Comparison of ENCODE assay signal across 1 cellular context in genomic region chr4:156763511-156763910, GRCh38.
TF ChIP-seq lines count a peak whose summit lies in the region.

No MANE protein-coding gene starts in this region.

TF ChIP-seq in HEK293, 187 proteins besides CTCF, POLR2A, EP300 and RAD21 (continued from another document):
- no peak for TF ChIP-seq KLF17 (tag by site-specific recombination; IDR thresholded peaks at IDR 0.05)
- no peak for TF ChIP-seq ZNF274 (IDR thresholded peaks at IDR 0.05; ENCODE audit: low read length)
- TF ChIP-seq ZNF274 (tag by site-specific recombination; IDR thresholded peaks at IDR 0.05; ENCODE audit: borderline replicate concordance): no peak
- TF ChIP-seq ZNF791 (tag by site-specific recombination; IDR thresholded peaks at IDR 0.05): no peak
- no peak for TF ChIP-seq ZBTB8A (tag by site-specific recombination; IDR thresholded peaks at IDR 0.05)
- no peak for TF ChIP-seq SP2 (tag by site-specific recombination; IDR thresholded peaks at IDR 0.05)
- no peak for TF ChIP-seq ELK4 (IDR thresholded peaks at IDR 0.05; ENCODE audit: borderline replicate concordance, low read depth, low read length)
- TF ChIP-seq ZNF555 (tag by site-specific recombination; conservative IDR thresholded peaks at IDR 0.05): no peak
- no peak for TF ChIP-seq ZNF18 (tag by site-specific recombination; IDR thresholded peaks at IDR 0.05)
- no peak for TF ChIP-seq ZNF138 (tag by site-specific recombination; IDR thresholded peaks at IDR 0.05; ENCODE audit: borderline replicate concordance)
- TF ChIP-seq FEZF1 (tag by site-specific recombination; IDR thresholded peaks at IDR 0.05): peak; percentile 40; the same call in 1 of the 2 replicates
- TF ChIP-seq ZNF112 (tag by site-specific recombination; IDR thresholded peaks at IDR 0.05): no peak
- no peak for TF ChIP-seq KLF16 (tag by site-specific recombination; IDR thresholded peaks at IDR 0.05)
- no peak for TF ChIP-seq ZNF76 (tag by site-specific recombination; IDR thresholded peaks at IDR 0.05; ENCODE audit: borderline replicate concordance, low read depth)
- TF ChIP-seq ZIC2 (tag by site-specific recombination; IDR thresholded peaks at IDR 0.05): 0 out of 2 replicates have a peak, but pooled peaks have one; percentile 25
- no peak for TF ChIP-seq ZBTB11 (tag by site-specific recombination; conservative IDR thresholded peaks at IDR 0.05; ENCODE audit: low read depth)
- no peak for TF ChIP-seq ZNF146 (tag by site-specific recombination; IDR thresholded peaks at IDR 0.05)
- no peak for TF ChIP-seq ZNF777 (tag by site-specific recombination; IDR thresholded peaks at IDR 0.05; ENCODE audit: borderline replicate concordance)
- TF ChIP-seq ZNF423 (tag by site-specific recombination; IDR thresholded peaks at IDR 0.05): no peak
- TF ChIP-seq ZNF426 (tag by site-specific recombination; IDR thresholded peaks at IDR 0.05): no peak
- TF ChIP-seq ZNF621 (tag by site-specific recombination; IDR thresholded peaks at IDR 0.05): no peak
- no peak for TF ChIP-seq ZNF600 (tag by site-specific recombination; IDR thresholded peaks at IDR 0.05)
- no peak for TF ChIP-seq ZNF341 (tag by site-specific recombination; IDR thresholded peaks at IDR 0.05; ENCODE audit: low read depth)
- TF ChIP-seq BCL6B (tag by site-specific recombination; IDR thresholded peaks at IDR 0.05): no peak
- TF ChIP-seq ZBTB48 (tag by site-specific recombination; IDR thresholded peaks at IDR 0.05): no peak
- TF ChIP-seq ZNF175 (tag by site-specific recombination; IDR thresholded peaks at IDR 0.05): no peak
